1 cellular context compared by ENCODE assay signal in genomic region chr3:78737988-78738387, GRCh38.
TF ChIP-seq lines count a peak whose summit lies in the region.

No MANE protein-coding gene starts in this region.

TF ChIP-seq in GM23338, 12 proteins besides CTCF, POLR2A, EP300 and RAD21 (continued from another document):
- TF ChIP-seq, protein P1, sequence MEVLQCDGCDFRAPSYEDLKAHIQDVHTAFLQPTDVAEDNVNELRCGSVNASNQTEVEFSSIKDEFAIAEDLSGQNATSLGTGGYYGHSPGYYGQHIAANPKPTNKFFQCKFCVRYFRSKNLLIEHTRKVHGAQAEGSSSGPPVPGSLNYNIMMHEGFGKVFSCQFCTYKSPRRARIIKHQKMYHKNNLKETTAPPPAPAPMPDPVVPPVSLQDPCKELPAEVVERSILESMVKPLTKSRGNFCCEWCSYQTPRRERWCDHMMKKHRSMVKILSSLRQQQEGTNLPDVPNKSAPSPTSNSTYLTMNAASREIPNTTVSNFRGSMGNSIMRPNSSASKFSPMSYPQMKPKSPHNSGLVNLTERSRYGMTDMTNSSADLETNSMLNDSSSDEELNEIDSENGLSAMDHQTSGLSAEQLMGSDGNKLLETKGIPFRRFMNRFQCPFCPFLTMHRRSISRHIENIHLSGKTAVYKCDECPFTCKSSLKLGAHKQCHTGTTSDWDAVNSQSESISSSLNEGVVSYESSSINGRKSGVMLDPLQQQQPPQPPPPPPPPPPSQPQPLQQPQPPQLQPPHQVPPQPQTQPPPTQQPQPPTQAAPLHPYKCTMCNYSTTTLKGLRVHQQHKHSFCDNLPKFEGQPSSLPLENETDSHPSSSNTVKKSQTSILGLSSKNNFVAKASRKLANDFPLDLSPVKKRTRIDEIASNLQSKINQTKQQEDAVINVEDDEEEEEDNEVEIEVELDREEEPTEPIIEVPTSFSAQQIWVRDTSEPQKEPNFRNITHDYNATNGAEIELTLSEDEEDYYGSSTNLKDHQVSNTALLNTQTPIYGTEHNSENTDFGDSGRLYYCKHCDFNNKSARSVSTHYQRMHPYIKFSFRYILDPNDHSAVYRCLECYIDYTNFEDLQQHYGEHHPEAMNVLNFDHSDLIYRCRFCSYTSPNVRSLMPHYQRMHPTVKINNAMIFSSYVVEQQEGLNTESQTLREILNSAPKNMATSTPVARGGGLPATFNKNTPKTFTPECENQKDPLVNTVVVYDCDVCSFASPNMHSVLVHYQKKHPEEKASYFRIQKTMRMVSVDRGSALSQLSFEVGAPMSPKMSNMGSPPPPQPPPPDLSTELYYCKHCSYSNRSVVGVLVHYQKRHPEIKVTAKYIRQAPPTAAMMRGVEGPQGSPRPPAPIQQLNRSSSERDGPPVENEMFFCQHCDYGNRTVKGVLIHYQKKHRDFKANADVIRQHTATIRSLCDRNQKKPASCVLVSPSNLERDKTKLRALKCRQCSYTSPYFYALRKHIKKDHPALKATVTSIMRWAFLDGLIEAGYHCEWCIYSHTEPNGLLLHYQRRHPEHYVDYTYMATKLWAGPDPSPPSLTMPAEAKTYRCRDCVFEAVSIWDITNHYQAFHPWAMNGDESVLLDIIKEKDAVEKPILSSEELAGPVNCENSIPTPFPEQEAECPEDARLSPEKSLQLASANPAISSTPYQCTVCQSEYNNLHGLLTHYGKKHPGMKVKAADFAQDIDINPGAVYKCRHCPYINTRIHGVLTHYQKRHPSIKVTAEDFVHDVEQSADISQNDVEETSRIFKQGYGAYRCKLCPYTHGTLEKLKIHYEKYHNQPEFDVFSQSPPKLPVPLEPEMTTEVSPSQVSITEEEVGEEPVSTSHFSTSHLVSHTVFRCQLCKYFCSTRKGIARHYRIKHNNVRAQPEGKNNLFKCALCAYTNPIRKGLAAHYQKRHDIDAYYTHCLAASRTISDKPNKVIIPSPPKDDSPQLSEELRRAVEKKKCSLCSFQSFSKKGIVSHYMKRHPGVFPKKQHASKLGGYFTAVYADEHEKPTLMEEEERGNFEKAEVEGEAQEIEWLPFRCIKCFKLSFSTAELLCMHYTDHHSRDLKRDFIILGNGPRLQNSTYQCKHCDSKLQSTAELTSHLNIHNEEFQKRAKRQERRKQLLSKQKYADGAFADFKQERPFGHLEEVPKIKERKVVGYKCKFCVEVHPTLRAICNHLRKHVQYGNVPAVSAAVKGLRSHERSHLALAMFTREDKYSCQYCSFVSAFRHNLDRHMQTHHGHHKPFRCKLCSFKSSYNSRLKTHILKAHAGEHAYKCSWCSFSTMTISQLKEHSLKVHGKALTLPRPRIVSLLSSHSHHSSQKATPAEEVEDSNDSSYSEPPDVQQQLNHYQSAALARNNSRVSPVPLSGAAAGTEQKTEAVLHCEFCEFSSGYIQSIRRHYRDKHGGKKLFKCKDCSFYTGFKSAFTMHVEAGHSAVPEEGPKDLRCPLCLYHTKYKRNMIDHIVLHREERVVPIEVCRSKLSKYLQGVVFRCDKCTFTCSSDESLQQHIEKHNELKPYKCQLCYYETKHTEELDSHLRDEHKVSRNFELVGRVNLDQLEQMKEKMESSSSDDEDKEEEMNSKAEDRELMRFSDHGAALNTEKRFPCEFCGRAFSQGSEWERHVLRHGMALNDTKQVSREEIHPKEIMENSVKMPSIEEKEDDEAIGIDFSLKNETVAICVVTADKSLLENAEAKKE (CRISPR knock-in tag; IDR thresholded peaks at IDR 0.05) = no peak
- TF ChIP-seq NANOG (IDR thresholded peaks at IDR 0.05; ENCODE audit: borderline replicate concordance) = no peak
